ENCODE assay signal across 8 cellular contexts in the genomic region with DNA sequence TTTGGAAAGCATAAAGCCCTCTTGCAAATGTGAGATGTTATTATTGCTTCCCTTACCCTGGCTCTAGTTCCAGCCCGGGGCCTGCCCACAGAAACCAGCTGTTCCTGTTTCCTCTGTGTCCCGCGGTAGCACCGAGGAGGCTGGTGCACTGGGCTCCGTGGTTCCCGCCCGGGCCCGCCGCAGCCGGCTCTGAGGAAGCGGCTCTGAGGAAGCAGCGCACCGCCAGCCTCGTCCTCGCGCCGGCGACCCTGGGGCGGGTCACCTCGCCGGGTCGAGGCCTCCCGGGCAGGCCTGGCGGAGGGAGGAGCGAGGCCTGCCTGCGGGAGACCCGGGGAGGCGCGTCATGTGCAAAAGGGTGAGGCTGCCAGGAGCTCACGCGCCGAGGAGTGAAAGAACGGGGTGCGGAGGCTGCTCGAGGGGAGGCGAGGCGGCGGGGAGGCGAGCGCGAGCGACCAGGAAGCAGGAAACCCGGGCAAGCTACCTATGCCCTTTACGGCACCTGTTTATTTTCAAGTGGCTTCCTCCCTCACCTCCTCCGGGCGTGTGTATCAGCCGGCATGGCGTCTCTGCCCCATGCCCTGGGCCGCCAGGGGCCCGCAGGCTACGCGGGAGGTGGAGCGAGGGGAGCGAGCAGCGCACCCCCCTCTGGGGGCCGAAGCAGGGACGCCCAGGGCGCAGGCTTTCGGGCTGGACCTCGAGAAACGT.
A peak's percentile ranks its signal among the peaks of the same experiment; 100 is the strongest.
DNase-seq lines count a peak whose midpoint lies in the region; ATAC-seq, FAIRE-seq and TF ChIP-seq lines count a peak whose summit lies in the region.

No MANE protein-coding gene starts in this region.

- TF ChIP-seq CTCF in KMS-11 (conservative IDR thresholded peaks at IDR 0.05; ENCODE audit: low read depth, low read length) (0 out of 2 replicates have a peak, but pooled peaks have one; percentile 28), HepG2 (CRISPR knock-in tag; IDR thresholded peaks at IDR 0.05) (no peak)

- peak; percentile 38 for DNase-seq in ELR (ENCODE audit: low read depth)
- peak; percentile 33 to 50 for DNase-seq in activated CD4-positive, alpha-beta T cell treated with anti-CD3 and anti-CD28 coated beads for 4 hours
- no peak for DNase-seq in HepG2 (ENCODE audit: low spot score)
- DNase-seq in stimulated activated CD4-positive, alpha-beta T cell treated with anti-CD3 and anti-CD28 coated beads, Interleukin-4, amount 100 ng/mL, for 24 hours: peak; percentile 43
- no peak for DNase-seq in NAMALWA (ENCODE audit: low spot score)

- no peaks in the 10 kb centered on the region for H3K9me3 Mint-ChIP-seq in dendritic cell treated with granulocyte-macrophage colony-stimulating factor and Interleukin-4, amounts not matched to agents 40 ng/mL and 50 ng/mL, for 4 days

- ATAC-seq in GM21526 (IDR thresholded peaks at IDR 0.05; ENCODE audit: low FRiP score, unreplicated experiment): peak; percentile 75
- ATAC-seq in HepG2: peak; percentile 45

- H3K27me3 Mint-ChIP-seq in dendritic cell treated with granulocyte-macrophage colony-stimulating factor and Interleukin-4, amounts not matched to agents 40 ng/mL and 50 ng/mL, for 4 days: peaks cover 12% of the 10 kb centered on the region

- TF ChIP-seq RAD21 in HepG2 (CRISPR knock-in tag; IDR thresholded peaks at IDR 0.05): no peak

- H3K27ac ChIP-seq in KMS-11 (peak overlapping the region; percentile 45), HepG2 (ENCODE audit: extremely low read length, insufficient read depth, low read length) (no peak overlapping the region)

- H3K36me3 ChIP-seq in KMS-11 (ENCODE audit: insufficient read depth): no peaks in the 10 kb centered on the region
- H3K36me3 ChIP-seq in HepG2 (replicated peaks in 1 of 2; ENCODE audit: control insufficient read depth in 1 of 2, insufficient read depth in 2 of 2, low read length in 2 of 2): no peaks in the 10 kb centered on the region

- H3K4me1 Mint-ChIP-seq in dendritic cell treated with granulocyte-macrophage colony-stimulating factor and Interleukin-4, amounts not matched to agents 40 ng/mL and 50 ng/mL, for 4 days (ENCODE audit: low read depth): peaks cover 19% of the 10 kb centered on the region

- H3K79me2 ChIP-seq in KMS-11 (ENCODE audit: insufficient read depth, low read depth): no peaks in the 10 kb centered on the region
- no peaks in the 10 kb centered on the region for H3K79me2 ChIP-seq in HepG2 (ENCODE audit: insufficient read depth, low read length)

- H3K36me3 Mint-ChIP-seq in dendritic cell treated with granulocyte-macrophage colony-stimulating factor and Interleukin-4, amounts not matched to agents 40 ng/mL and 50 ng/mL, for 4 days (ENCODE audit: low read depth): no peaks in the 10 kb centered on the region

- H3K27ac Mint-ChIP-seq in dendritic cell treated with granulocyte-macrophage colony-stimulating factor and Interleukin-4, amounts not matched to agents 40 ng/mL and 50 ng/mL, for 4 days: peak overlapping the region; percentile 86

- H3K4me1 ChIP-seq in KMS-11 (ENCODE audit: low read depth, poor library complexity, severe bottlenecking): peaks cover 5% of the 10 kb centered on the region
- no peaks in the 10 kb centered on the region for H3K4me1 ChIP-seq in HepG2 (ENCODE audit: insufficient read depth, low read length)

- TF ChIP-seq EP300 in HepG2 (IDR thresholded peaks at IDR 0.05; ENCODE audit: low read depth in 2 of 2, low read length in 2 of 2) (no peak), HepG2 (CRISPR knock-in tag; IDR thresholded peaks at IDR 0.05; ENCODE audit: borderline replicate concordance) (no peak)

- H4K20me1 ChIP-seq in KMS-11 (ENCODE audit: insufficient read depth) (no peaks in the 10 kb centered on the region), HepG2 (ENCODE audit: insufficient read depth, low read length) (no peaks in the 10 kb centered on the region)

- H3K4me3 Mint-ChIP-seq in dendritic cell treated with granulocyte-macrophage colony-stimulating factor and Interleukin-4, amounts not matched to agents 40 ng/mL and 50 ng/mL, for 4 days: peak overlapping the region; percentile 82

- CTCF ChIA-PET in HepG2 (lab: Yijun Ruan, JAX; ENCODE audit: low intra/inter-chr PET ratio, low total read pairs): no interaction called here

- H3K4me2 ChIP-seq in KMS-11 (peak overlapping the region; percentile 82), HepG2 (ENCODE audit: low read depth, low read length) (no peak overlapping the region)

- H2AFZ ChIP-seq in KMS-11 (ENCODE audit: low read depth) (peak overlapping the region; percentile 96), HepG2 (ENCODE audit: low read length) (no peak overlapping the region)

- no peak for TF ChIP-seq POLR2A in HepG2 (IDR thresholded peaks at IDR 0.05; ENCODE audit: insufficient read depth in 1 of 2, low read depth in 2 of 2, low read length in 2 of 2)

- peak overlapping the region; percentile 75 for H3K9ac ChIP-seq in KMS-11
- no peak overlapping the region for H3K9ac ChIP-seq in HepG2 (ENCODE audit: insufficient read depth, low read depth, low read length)

- intact Hi-C loops in dendritic cell treated with granulocyte-macrophage colony-stimulating factor and Interleukin-4, amounts not matched to agents 40 ng/mL and 50 ng/mL, for 4 days (cut with micrococcal nuclease): no loop called here
- intact Hi-C loops in HepG2 (cut with micrococcal nuclease; ENCODE audit: unreplicated experiment): no loop called here

- H3K27me3 ChIP-seq in KMS-11 (ENCODE audit: insufficient read depth, low read depth): no peaks in the 10 kb centered on the region
- peaks cover 0 to 4% of the 10 kb centered on the region in 2 experiments; a peak in 1 of 5 replicates for H3K27me3 ChIP-seq in HepG2 (ENCODE audit: control insufficient read depth in 1 of 2, insufficient read depth in 2 of 2, low read length in 2 of 2)

- WGBS in HepG2 (ENCODE audit: low lambda C conversion rate): 61% methylated on average over 59 of the region's 61 CpGs

- FAIRE-seq in HepG2 (lab: Jason Lieb, UNC): no peak

- H3K4me3 ChIP-seq in KMS-11 (IDR thresholded peaks at IDR 0.05; ENCODE audit: insufficient read depth, low read depth, low read length) (peak overlapping the region; percentile 36), HepG2 (replicated peaks in 1 of 3; ENCODE audit: insufficient read depth in 1 of 3, low read depth in 2 of 3, low read length in 3 of 3) (no peak overlapping the region)

- POLR2A ChIA-PET in HepG2 (lab: Yijun Ruan, JAX): no interaction called here

- in situ Hi-C loops in HepG2 (cut with HindIII; ENCODE audit: extremely low pct_ligation_motif_present, low pct_unique_long_range_greater_than_20kb): no loop called here

- BruUV-seq in HepG2 (replicated peaks; lab: Mats Ljungman, UMichigan): no TSS peak

- no peaks in the 10 kb centered on the region for H3K9me3 ChIP-seq in HepG2 (ENCODE audit: low read length)

TF ChIP-seq in HepG2, 621 proteins besides CTCF, POLR2A, EP300 and RAD21:
- TF ChIP-seq, protein P1, sequence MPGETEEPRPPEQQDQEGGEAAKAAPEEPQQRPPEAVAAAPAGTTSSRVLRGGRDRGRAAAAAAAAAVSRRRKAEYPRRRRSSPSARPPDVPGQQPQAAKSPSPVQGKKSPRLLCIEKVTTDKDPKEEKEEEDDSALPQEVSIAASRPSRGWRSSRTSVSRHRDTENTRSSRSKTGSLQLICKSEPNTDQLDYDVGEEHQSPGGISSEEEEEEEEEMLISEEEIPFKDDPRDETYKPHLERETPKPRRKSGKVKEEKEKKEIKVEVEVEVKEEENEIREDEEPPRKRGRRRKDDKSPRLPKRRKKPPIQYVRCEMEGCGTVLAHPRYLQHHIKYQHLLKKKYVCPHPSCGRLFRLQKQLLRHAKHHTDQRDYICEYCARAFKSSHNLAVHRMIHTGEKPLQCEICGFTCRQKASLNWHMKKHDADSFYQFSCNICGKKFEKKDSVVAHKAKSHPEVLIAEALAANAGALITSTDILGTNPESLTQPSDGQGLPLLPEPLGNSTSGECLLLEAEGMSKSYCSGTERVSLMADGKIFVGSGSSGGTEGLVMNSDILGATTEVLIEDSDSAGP (CRISPR knock-in tag; IDR thresholded peaks at IDR 0.05; ENCODE audit: borderline replicate concordance): no peak

Comparison
In these comparisons a context has a peak if more than half of its experiments do, and no peak if none do; other contexts are left out.
1. DNase-seq: peak in ELR (single experiment), activated CD4-positive, alpha-beta T cell treated with anti-CD3 and anti-CD28 coated beads for 4 hours (2 of 2) and stimulated activated CD4-positive, alpha-beta T cell treated with anti-CD3 and anti-CD28 coated beads, Interleukin-4, amount 100 ng/mL, for 24 hours (single experiment); none in HepG2 (single experiment) and NAMALWA (single experiment).